Comparison of ENCODE assay signal across 1 cellular context in genomic region chr15:65133550-65134200, GRCh38.
TF ChIP-seq lines count a peak whose summit lies in the region.

PDCD7 (minus strand) TSS chr15:65133808; CDS start chr15:65133781, 27 bp downstream.

TF ChIP-seq in HepG2, 621 proteins besides CTCF, POLR2A, EP300 and RAD21 (continued from another document and continues in another):
- TF ChIP-seq RNF219 (CRISPR knock-in tag; IDR thresholded peaks at IDR 0.05) (no peak), NFYC (CRISPR knock-in tag; IDR thresholded peaks at IDR 0.05) (peak; percentile 58; the same call in 1 of the 2 replicates), ATF3 (CRISPR knock-in tag; IDR thresholded peaks at IDR 0.05) (no peak), ZNF543 (CRISPR knock-in tag; IDR thresholded peaks at IDR 0.05) (no peak), ZNF678 (CRISPR knock-in tag; IDR thresholded peaks at IDR 0.05) (no peak), NFATC3 (CRISPR knock-in tag; IDR thresholded peaks at IDR 0.05) (no peak), HOXA9 (CRISPR knock-in tag; IDR thresholded peaks at IDR 0.05; ENCODE audit: borderline replicate concordance) (no peak), NFYB (CRISPR knock-in tag; IDR thresholded peaks at IDR 0.05) (peak; percentile 60), MYNN (CRISPR knock-in tag; IDR thresholded peaks at IDR 0.05; ENCODE audit: low read depth) (peak; percentile 73; the same call in 1 of the 2 replicates), SCMH1 (CRISPR knock-in tag; IDR thresholded peaks at IDR 0.05; ENCODE audit: borderline replicate concordance) (no peak), ZNF552 (CRISPR knock-in tag; IDR thresholded peaks at IDR 0.05; ENCODE audit: borderline replicate concordance) (no peak), SP4 (CRISPR knock-in tag; IDR thresholded peaks at IDR 0.05) (no peak), SALL1 (CRISPR knock-in tag; IDR thresholded peaks at IDR 0.05) (peak; percentile 76; the same call in 1 of the 2 replicates), BCL6 (CRISPR knock-in tag; IDR thresholded peaks at IDR 0.05) (peak; percentile 21; the same call in 1 of the 2 replicates), MXI1 (IDR thresholded peaks at IDR 0.05; ENCODE audit: borderline replicate concordance, low read depth, low read length) (peak; percentile 76; the same call in 2 of the 3 replicates), PHF20 (CRISPR knock-in tag; IDR thresholded peaks at IDR 0.05) (peak; percentile 96), ZNF343 (CRISPR knock-in tag; IDR thresholded peaks at IDR 0.05) (no peak), ZNF761 (CRISPR knock-in tag; conservative IDR thresholded peaks at IDR 0.05) (peak; percentile 27; the same call in 1 of the 2 replicates), KMT2B (CRISPR knock-in tag; IDR thresholded peaks at IDR 0.05) (peak; percentile 87), ZNF446 (CRISPR knock-in tag; IDR thresholded peaks at IDR 0.05) (peak; percentile 38; the same call in 1 of the 2 replicates), ZNF781 (CRISPR knock-in tag; IDR thresholded peaks at IDR 0.05; ENCODE audit: borderline replicate concordance, not compliant biosample characterization) (no peak), SALL2 (CRISPR knock-in tag; IDR thresholded peaks at IDR 0.05) (peak; percentile 60; the same call in 1 of the 2 replicates), HOXA7 (CRISPR knock-in tag; IDR thresholded peaks at IDR 0.05) (no peak), ZNF121 (CRISPR knock-in tag; IDR thresholded peaks at IDR 0.05) (no peak), TBP (CRISPR knock-in tag; IDR thresholded peaks at IDR 0.05) (no peak), ZNF501 (CRISPR knock-in tag; IDR thresholded peaks at IDR 0.05) (peak; percentile 41), FOXK1 (CRISPR knock-in tag; IDR thresholded peaks at IDR 0.05; ENCODE audit: borderline replicate concordance, low read depth) (peak; percentile 79; the same call in 1 of the 2 replicates), RFXANK (CRISPR knock-in tag; IDR thresholded peaks at IDR 0.05) (0 out of 2 replicates have a peak, but pooled peaks have one; percentile 46), KDM5A (IDR thresholded peaks at IDR 0.05; ENCODE audit: borderline replicate concordance, low read length) (peak; percentile 61; the same call in 1 of the 2 replicates), ZEB1 (IDR thresholded peaks at IDR 0.05; ENCODE audit: insufficient replicate concordance, low read depth) (no peak), ZNF788 (CRISPR knock-in tag; IDR thresholded peaks at IDR 0.05; ENCODE audit: borderline replicate concordance) (peak; percentile 78; the same call in 1 of the 2 replicates), ZNF180 (CRISPR knock-in tag; IDR thresholded peaks at IDR 0.05; ENCODE audit: borderline replicate concordance, low read depth) (no peak), HDAC6 (IDR thresholded peaks at IDR 0.05; ENCODE audit: low read depth, low read length) (no peak), RBM39 (IDR thresholded peaks at IDR 0.05; ENCODE audit: low read depth, low read length, poor library complexity, severe bottlenecking) (no peak), KDM6A (CRISPR knock-in tag; IDR thresholded peaks at IDR 0.05; ENCODE audit: low read depth) (no peak), PTBP1 (IDR thresholded peaks at IDR 0.05; ENCODE audit: low read depth, low read length, poor library complexity, severe bottlenecking) (no peak), TBX2 (CRISPR knock-in tag; IDR thresholded peaks at IDR 0.05; ENCODE audit: borderline replicate concordance) (peak; percentile 44; the same call in 1 of the 2 replicates), SRF (IDR thresholded peaks at IDR 0.05; ENCODE audit: low read depth, low read length) (no peak), SP1 (IDR thresholded peaks at IDR 0.05) (no peak), SP1 (CRISPR knock-in tag; IDR thresholded peaks at IDR 0.05) (peak; percentile 57; the same call in 1 of the 2 replicates), ZNF143 (CRISPR knock-in tag; IDR thresholded peaks at IDR 0.05) (no peak), LCORL (IDR thresholded peaks at IDR 0.05) (no peak), LCORL (CRISPR knock-in tag; IDR thresholded peaks at IDR 0.05) (0 out of 2 replicates have a peak, but pooled peaks have one; percentile 36), TEAD3 (CRISPR knock-in tag; optimal IDR thresholded peaks at IDR 0.05; ENCODE audit: borderline replicate concordance) (peak; percentile 78), MTA3 (CRISPR knock-in tag; IDR thresholded peaks at IDR 0.05) (no peak)
- TF ChIP-seq, protein P1, sequence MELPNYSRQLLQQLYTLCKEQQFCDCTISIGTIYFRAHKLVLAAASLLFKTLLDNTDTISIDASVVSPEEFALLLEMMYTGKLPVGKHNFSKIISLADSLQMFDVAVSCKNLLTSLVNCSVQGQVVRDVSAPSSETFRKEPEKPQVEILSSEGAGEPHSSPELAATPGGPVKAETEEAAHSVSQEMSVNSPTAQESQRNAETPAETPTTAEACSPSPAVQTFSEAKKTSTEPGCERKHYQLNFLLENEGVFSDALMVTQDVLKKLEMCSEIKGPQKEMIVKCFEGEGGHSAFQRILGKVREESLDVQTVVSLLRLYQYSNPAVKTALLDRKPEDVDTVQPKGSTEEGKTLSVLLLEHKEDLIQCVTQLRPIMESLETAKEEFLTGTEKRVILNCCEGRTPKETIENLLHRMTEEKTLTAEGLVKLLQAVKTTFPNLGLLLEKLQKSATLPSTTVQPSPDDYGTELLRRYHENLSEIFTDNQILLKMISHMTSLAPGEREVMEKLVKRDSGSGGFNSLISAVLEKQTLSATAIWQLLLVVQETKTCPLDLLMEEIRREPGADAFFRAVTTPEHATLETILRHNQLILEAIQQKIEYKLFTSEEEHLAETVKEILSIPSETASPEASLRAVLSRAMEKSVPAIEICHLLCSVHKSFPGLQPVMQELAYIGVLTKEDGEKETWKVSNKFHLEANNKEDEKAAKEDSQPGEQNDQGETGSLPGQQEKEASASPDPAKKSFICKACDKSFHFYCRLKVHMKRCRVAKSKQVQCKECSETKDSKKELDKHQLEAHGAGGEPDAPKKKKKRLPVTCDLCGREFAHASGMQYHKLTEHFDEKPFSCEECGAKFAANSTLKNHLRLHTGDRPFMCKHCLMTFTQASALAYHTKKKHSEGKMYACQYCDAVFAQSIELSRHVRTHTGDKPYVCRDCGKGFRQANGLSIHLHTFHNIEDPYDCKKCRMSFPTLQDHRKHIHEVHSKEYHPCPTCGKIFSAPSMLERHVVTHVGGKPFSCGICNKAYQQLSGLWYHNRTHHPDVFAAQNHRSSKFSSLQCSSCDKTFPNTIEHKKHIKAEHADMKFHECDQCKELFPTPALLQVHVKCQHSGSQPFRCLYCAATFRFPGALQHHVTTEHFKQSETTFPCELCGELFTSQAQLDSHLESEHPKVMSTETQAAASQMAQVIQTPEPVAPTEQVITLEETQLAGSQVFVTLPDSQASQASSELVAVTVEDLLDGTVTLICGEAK (IDR thresholded peaks at IDR 0.05), result peak; percentile 38
- TF ChIP-seq, protein P1 (CRISPR knock-in tag; IDR thresholded peaks at IDR 0.05), result no peak
- TF ChIP-seq, protein P2, sequence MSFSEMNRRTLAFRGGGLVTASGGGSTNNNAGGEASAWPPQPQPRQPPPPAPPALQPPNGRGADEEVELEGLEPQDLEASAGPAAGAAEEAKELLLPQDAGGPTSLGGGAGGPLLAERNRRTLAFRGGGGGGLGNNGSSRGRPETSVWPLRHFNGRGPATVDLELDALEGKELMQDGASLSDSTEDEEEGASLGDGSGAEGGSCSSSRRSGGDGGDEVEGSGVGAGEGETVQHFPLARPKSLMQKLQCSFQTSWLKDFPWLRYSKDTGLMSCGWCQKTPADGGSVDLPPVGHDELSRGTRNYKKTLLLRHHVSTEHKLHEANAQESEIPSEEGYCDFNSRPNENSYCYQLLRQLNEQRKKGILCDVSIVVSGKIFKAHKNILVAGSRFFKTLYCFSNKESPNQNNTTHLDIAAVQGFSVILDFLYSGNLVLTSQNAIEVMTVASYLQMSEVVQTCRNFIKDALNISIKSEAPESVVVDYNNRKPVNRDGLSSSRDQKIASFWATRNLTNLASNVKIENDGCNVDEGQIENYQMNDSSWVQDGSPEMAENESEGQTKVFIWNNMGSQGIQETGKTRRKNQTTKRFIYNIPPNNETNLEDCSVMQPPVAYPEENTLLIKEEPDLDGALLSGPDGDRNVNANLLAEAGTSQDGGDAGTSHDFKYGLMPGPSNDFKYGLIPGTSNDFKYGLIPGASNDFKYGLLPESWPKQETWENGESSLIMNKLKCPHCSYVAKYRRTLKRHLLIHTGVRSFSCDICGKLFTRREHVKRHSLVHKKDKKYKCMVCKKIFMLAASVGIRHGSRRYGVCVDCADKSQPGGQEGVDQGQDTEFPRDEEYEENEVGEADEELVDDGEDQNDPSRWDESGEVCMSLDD (CRISPR knock-in tag; IDR thresholded peaks at IDR 0.05; ENCODE audit: borderline replicate concordance), result no peak
- TF ChIP-seq, protein P3, sequence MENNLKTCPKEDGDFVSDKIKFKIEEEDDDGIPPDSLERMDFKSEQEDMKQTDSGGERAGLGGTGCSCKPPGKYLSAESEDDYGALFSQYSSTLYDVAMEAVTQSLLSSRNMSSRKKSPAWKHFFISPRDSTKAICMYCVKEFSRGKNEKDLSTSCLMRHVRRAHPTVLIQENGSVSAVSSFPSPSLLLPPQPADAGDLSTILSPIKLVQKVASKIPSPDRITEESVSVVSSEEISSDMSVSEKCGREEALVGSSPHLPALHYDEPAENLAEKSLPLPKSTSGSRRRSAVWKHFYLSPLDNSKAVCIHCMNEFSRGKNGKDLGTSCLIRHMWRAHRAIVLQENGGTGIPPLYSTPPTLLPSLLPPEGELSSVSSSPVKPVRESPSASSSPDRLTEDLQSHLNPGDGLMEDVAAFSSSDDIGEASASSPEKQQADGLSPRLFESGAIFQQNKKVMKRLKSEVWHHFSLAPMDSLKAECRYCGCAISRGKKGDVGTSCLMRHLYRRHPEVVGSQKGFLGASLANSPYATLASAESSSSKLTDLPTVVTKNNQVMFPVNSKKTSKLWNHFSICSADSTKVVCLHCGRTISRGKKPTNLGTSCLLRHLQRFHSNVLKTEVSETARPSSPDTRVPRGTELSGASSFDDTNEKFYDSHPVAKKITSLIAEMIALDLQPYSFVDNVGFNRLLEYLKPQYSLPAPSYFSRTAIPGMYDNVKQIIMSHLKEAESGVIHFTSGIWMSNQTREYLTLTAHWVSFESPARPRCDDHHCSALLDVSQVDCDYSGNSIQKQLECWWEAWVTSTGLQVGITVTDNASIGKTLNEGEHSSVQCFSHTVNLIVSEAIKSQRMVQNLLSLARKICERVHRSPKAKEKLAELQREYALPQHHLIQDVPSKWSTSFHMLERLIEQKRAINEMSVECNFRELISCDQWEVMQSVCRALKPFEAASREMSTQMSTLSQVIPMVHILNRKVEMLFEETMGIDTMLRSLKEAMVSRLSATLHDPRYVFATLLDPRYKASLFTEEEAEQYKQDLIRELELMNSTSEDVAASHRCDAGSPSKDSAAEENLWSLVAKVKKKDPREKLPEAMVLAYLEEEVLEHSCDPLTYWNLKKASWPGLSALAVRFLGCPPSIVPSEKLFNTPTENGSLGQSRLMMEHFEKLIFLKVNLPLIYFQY (CRISPR knock-in tag; IDR thresholded peaks at IDR 0.05; ENCODE audit: borderline replicate concordance), result peak; percentile 51; the same call in 1 of the 2 replicates
